Comparison of ENCODE assay signal across 30 cellular contexts in genomic region chr13:90721937-90722336, GRCh38.
"Had no signal": no experiment of that assay in that cellular context is flagged by ENCODE, and none has a peak within 500 bp of the region (broad histone marks: within the 10 kb centered on the region; RNA-seq: fewer than 3 reads in every experiment).

No MANE protein-coding gene starts in this region.

- H3K4me1 Mint-ChIP-seq: natural killer cell; stimulated activated memory B cell treated with anti-CD40 and anti-IgM and Interleukin-4, amounts not matched to agents 10 μg/mL and 1 μg/mL and 100 μg/mL, for 72 hours; stimulated activated naive CD8-positive, alpha-beta T cell treated with anti-CD3 and anti-CD28 coated beads, Interleukin-15, amount 100 ng/mL, for 72 hours had no signal

- H3K27me3 Mint-ChIP-seq: naive thymus-derived CD4-positive, alpha-beta T cell; progenitor cell of endocrine pancreas; stimulated activated memory B cell treated with anti-CD40 and anti-IgM and Interleukin-4, amounts not matched to agents 10 μg/mL and 1 μg/mL and 100 μg/mL, for 72 hours; stimulated activated naive CD8-positive, alpha-beta T cell treated with anti-CD3 and anti-CD28 coated beads, Interleukin-15, amount 100 ng/mL, for 72 hours; type B pancreatic cell had no signal

- H3K27ac ChIP-seq: neutrophil, parathyroid adenoma, psoas muscle, sigmoid colon, suprapubic skin, testis, tibial artery, transverse colon, upper lobe of right lung, uterus had no signal

- H3K4me1 ChIP-seq: parathyroid adenoma, psoas muscle, testis, tibial artery, transverse colon, uterus had no signal

- H3K27me3 ChIP-seq: neutrophil, sigmoid colon, suprapubic skin, testis, tibial artery, transverse colon, upper lobe of right lung, uterus had no signal

- H3K36me3 Mint-ChIP-seq: naive thymus-derived CD4-positive, alpha-beta T cell; stimulated activated memory B cell treated with anti-CD40 and anti-IgM and Interleukin-4, amounts not matched to agents 10 μg/mL and 1 μg/mL and 100 μg/mL, for 72 hours; type B pancreatic cell had no signal

- DNase-seq: naive thymus-derived CD4-positive, alpha-beta T cell; natural killer cell; nucleus accumbens; posterior cingulate gyrus; psoas muscle; right cardiac atrium; sigmoid colon; small intestine; stimulated activated CD4-positive, alpha-beta T cell treated with anti-CD3 and anti-CD28 coated beads, Interleukin-15, amount 100 ng/mL, for 24 hours; stimulated activated CD4-positive, alpha-beta T cell treated with anti-CD3 and anti-CD28 coated beads, Interleukin-2, amount 100 ng/mL, for 24 hours; stimulated activated CD4-positive, alpha-beta T cell treated with anti-CD3 and anti-CD28 coated beads, Interleukin-4, amount 100 ng/mL, for 1 hour; stimulated activated CD4-positive, alpha-beta T cell treated with anti-CD3 and anti-CD28 coated beads, Interleukin-4, amount 100 ng/mL, for 4 hours; stimulated activated CD8-positive, alpha-beta memory T cell treated with anti-CD3 and anti-CD28 coated beads, Interleukin-4, amount 100 ng/mL, for 48 hours; stimulated activated naive CD4-positive, alpha-beta T cell; stimulated activated naive CD8-positive, alpha-beta T cell treated with anti-CD3 and anti-CD28 coated beads, Interleukin-15, amount 100 ng/mL, for 72 hours; stimulated activated naive CD8-positive, alpha-beta T cell treated with anti-CD3 and anti-CD28 coated beads, Interleukin-15, Interleukin-2, amounts not matched to agents 100 U/mL and 50 U/mL, for 24 hours; substantia nigra; testis; tibial artery; transverse colon; upper lobe of right lung; uterus had no signal

- H3K27ac Mint-ChIP-seq: naive thymus-derived CD4-positive, alpha-beta T cell; natural killer cell; progenitor cell of endocrine pancreas; stimulated activated memory B cell treated with anti-CD40 and anti-IgM and Interleukin-4, amounts not matched to agents 10 μg/mL and 1 μg/mL and 100 μg/mL, for 72 hours; stimulated activated naive CD8-positive, alpha-beta T cell treated with anti-CD3 and anti-CD28 coated beads, Interleukin-15, amount 100 ng/mL, for 72 hours; type B pancreatic cell had no signal

- H3K36me3 ChIP-seq: neutrophil, sigmoid colon, suprapubic skin, tibial artery, transverse colon, upper lobe of right lung, uterus had no signal

- FAIRE-seq: small intestine had no signal

- H3K9me3 Mint-ChIP-seq: nephron had no signal

- H3K4me3 ChIP-seq: psoas muscle, sigmoid colon, suprapubic skin, testis, tibial artery, transverse colon, upper lobe of right lung, uterus had no signal

- H3K9me3 ChIP-seq: neutrophil, psoas muscle, sigmoid colon, suprapubic skin, testis, tibial artery, transverse colon, upper lobe of right lung, uterus had no signal

- H3K4me3 Mint-ChIP-seq: naive thymus-derived CD4-positive, alpha-beta T cell; natural killer cell; nephron; neural crest cell; stimulated activated memory B cell treated with anti-CD40 and anti-IgM and Interleukin-4, amounts not matched to agents 10 μg/mL and 1 μg/mL and 100 μg/mL, for 72 hours; stimulated activated naive CD8-positive, alpha-beta T cell treated with anti-CD3 and anti-CD28 coated beads, Interleukin-15, amount 100 ng/mL, for 72 hours; type B pancreatic cell had no signal
